ENCODE assay signal across 15 cellular contexts in genomic region chr19:768424-768823, GRCh38. TPM values are rescaled to one million over a fixed set of nuclear protein-coding genes. Genes with fewer than 3 reads are reported as not detected.
DNase-seq lines count a peak whose midpoint lies in the region; ATAC-seq, FAIRE-seq and TF ChIP-seq lines count a peak whose summit lies in the region.
"Had no signal": no experiment of that assay in that cellular context is flagged by ENCODE, and none has a peak within 500 bp of the region (broad histone marks: within the 10 kb centered on the region; RNA-seq: fewer than 3 reads in every experiment).

No MANE protein-coding gene starts in this region.

- peaks cover 6% of the 10 kb centered on the region for H3K4me1 Mint-ChIP-seq in nephron
- peaks cover 3% of the 10 kb centered on the region for H3K4me1 Mint-ChIP-seq in activated CD4-positive, alpha-beta T cell treated with anti-CD3 and anti-CD28 coated beads, Interleukin-2, amount 10 ng/mL, durations not matched to agents 24 days and 14 days

- TF ChIP-seq CTCF in nephron (IDR thresholded peaks at IDR 0.05; ENCODE audit: unreplicated experiment in 3 of 3) = no peak

- ATAC-seq in GM18505 (IDR thresholded peaks at IDR 0.05; ENCODE audit: unreplicated experiment) (no peak), HG02798 (IDR thresholded peaks at IDR 0.05; ENCODE audit: poor library complexity, unreplicated experiment) (no peak)
- ATAC-seq: gastrocnemius medialis, Panc1 had no signal

- FAIRE-seq in endometrium (lab: Jason Lieb, UNC) = peak; percentile 26

- H3K27me3 Mint-ChIP-seq in nephron (ENCODE audit: low read depth) = no peaks in the 10 kb centered on the region
- peaks cover 4% of the 10 kb centered on the region for H3K27me3 Mint-ChIP-seq in activated CD4-positive, alpha-beta T cell treated with anti-CD3 and anti-CD28 coated beads, Interleukin-2, amount 10 ng/mL, durations not matched to agents 24 days and 14 days

- no peaks in the 10 kb centered on the region for H3K9me3 Mint-ChIP-seq in nephron
- H3K9me3 Mint-ChIP-seq in activated CD4-positive, alpha-beta T cell treated with anti-CD3 and anti-CD28 coated beads, Interleukin-2, amount 10 ng/mL, durations not matched to agents 24 days and 14 days = no peaks in the 10 kb centered on the region

- peak overlapping the region in 1 of 3 experiments; percentile 17 for H3K4me3 Mint-ChIP-seq in nephron
- no peak overlapping the region for H3K4me3 Mint-ChIP-seq in activated CD4-positive, alpha-beta T cell treated with anti-CD3 and anti-CD28 coated beads, Interleukin-2, amount 10 ng/mL, durations not matched to agents 24 days and 14 days

- peak; percentile 86 for DNase-seq in AG08396 (ENCODE audit: low spot score)
- DNase-seq in LHCN-M2 (ENCODE audit: low read depth) = peak; percentile 72
- DNase-seq in activated CD4-positive, alpha-beta T cell treated with anti-CD3 and anti-CD28 coated beads, Interleukin-2, amount 10 ng/mL, durations not matched to agents 24 days and 14 days = no peak
- DNase-seq in NCI-H1436 (lab: John Stamatoyannopoulos, UW) = no peak
- DNase-seq: activated CD8-positive, alpha-beta memory T cell treated with anti-CD3 and anti-CD28 coated beads, Interleukin-2, amount 50 U/mL, for 4 hours; gastrocnemius medialis; NCI-H2171 treated with DMSO at 0.1 percent for 48 hours had no signal

- H3K27ac Mint-ChIP-seq in nephron = peak overlapping the region; percentile 91 to 96 (median 91)
- H3K27ac Mint-ChIP-seq in activated CD4-positive, alpha-beta T cell treated with anti-CD3 and anti-CD28 coated beads, Interleukin-2, amount 10 ng/mL, durations not matched to agents 24 days and 14 days = no peak overlapping the region

- intact Hi-C loops in activated CD4-positive, alpha-beta T cell treated with anti-CD3 and anti-CD28 coated beads, Interleukin-2, amount 10 ng/mL, durations not matched to agents 24 days and 14 days (cut with micrococcal nuclease) = no loop called here

- no peak for TF ChIP-seq POLR2A in GM18505 (IDR thresholded peaks at IDR 0.05; ENCODE audit: borderline replicate concordance, extremely low read depth, insufficient read depth, insufficient read length)

- H3K36me3 Mint-ChIP-seq in nephron (ENCODE audit: low read depth) = no peaks in the 10 kb centered on the region
- no peaks in the 10 kb centered on the region for H3K36me3 Mint-ChIP-seq in activated CD4-positive, alpha-beta T cell treated with anti-CD3 and anti-CD28 coated beads, Interleukin-2, amount 10 ng/mL, durations not matched to agents 24 days and 14 days (ENCODE audit: low read depth)

RNA-seq across cellular contexts. Expression of gene MISP, which starts 17.5 kb away (rescaled TPM):
- 0.46 and 0.58 TPM in 2 replicates for total RNA-seq in LHCN-M2 (2014; rRNA removed)
- 1.1 TPM for polyA plus RNA-seq in LHCN-M2 (2012)
- not detected in 2 replicates for total RNA-seq in activated CD4-positive, alpha-beta T cell treated with anti-CD3 and anti-CD28 coated beads, Interleukin-2, amount 10 ng/mL, durations not matched to agents 24 days and 14 days
- total RNA-seq: ascending aorta, pulmonary artery endothelial cell had no signal

RNA-seq across cellular contexts. Expression of gene PTBP1, which starts 28.8 kb away (rescaled TPM):
- 425 and 475 TPM in 2 replicates for total RNA-seq in LHCN-M2 (2014; rRNA removed)
- polyA plus RNA-seq in LHCN-M2 (2012) = 609 TPM
- 789 and 832 TPM in 2 replicates for total RNA-seq in activated CD4-positive, alpha-beta T cell treated with anti-CD3 and anti-CD28 coated beads, Interleukin-2, amount 10 ng/mL, durations not matched to agents 24 days and 14 days

RNA-seq across cellular contexts. Expression of gene PLPPR3, which starts 53.3 kb away (rescaled TPM):
- 0.06 TPM in 1 of 2 replicates, not detected in the other for total RNA-seq in LHCN-M2 (2014; rRNA removed)
- polyA plus RNA-seq in LHCN-M2 (2012) = 0.27 TPM
- not detected in 2 replicates for total RNA-seq in activated CD4-positive, alpha-beta T cell treated with anti-CD3 and anti-CD28 coated beads, Interleukin-2, amount 10 ng/mL, durations not matched to agents 24 days and 14 days
- total RNA-seq: ascending aorta, gastrocnemius medialis had no signal

RNA-seq across cellular contexts. Expression of gene AZU1, which starts 59.2 kb away (rescaled TPM):
- total RNA-seq in LHCN-M2 (2014; rRNA removed) = not detected in 2 replicates
- not detected for polyA plus RNA-seq in LHCN-M2 (2012)
- not detected in 2 replicates for total RNA-seq in activated CD4-positive, alpha-beta T cell treated with anti-CD3 and anti-CD28 coated beads, Interleukin-2, amount 10 ng/mL, durations not matched to agents 24 days and 14 days
- total RNA-seq: ascending aorta, gastrocnemius medialis, lung microvascular endothelial cell, pulmonary artery endothelial cell had no signal

RNA-seq across cellular contexts. Expression of gene PALM, which starts 59.7 kb away (rescaled TPM):
- total RNA-seq in LHCN-M2 (2014; rRNA removed) = 2.2 and 2.3 TPM in 2 replicates
- polyA plus RNA-seq in LHCN-M2 (2012) = 16.1 TPM
- 0.24 TPM in 1 of 2 replicates, not detected in the other for total RNA-seq in activated CD4-positive, alpha-beta T cell treated with anti-CD3 and anti-CD28 coated beads, Interleukin-2, amount 10 ng/mL, durations not matched to agents 24 days and 14 days

Comparison
In these comparisons a context has a peak if more than half of its experiments do, and no peak if none do; other contexts are left out.
1. DNase-seq: peak in AG08396 (single experiment) and LHCN-M2 (single experiment); none in activated CD4-positive, alpha-beta T cell treated with anti-CD3 and anti-CD28 coated beads, Interleukin-2, amount 10 ng/mL, durations not matched to agents 24 days and 14 days (single experiment) and NCI-H1436 (single experiment).